Comparison of ENCODE assay signal across 8 cellular contexts in genomic region chr9:105053209-105053652, GRCh38.
DNase-seq lines count a peak whose midpoint lies in the region; ATAC-seq and TF ChIP-seq lines count a peak whose summit lies in the region.

No MANE protein-coding gene starts in this region.

- H3K27ac ChIP-seq in foreskin keratinocyte (peak overlapping the region; percentile 96), upper lobe of right lung (no peak overlapping the region), suprapubic skin (no peak overlapping the region)

- no peak for TF ChIP-seq POLR2A in suprapubic skin (IDR thresholded peaks at IDR 0.05)

- ATAC-seq in HG02588 (IDR thresholded peaks at IDR 0.05; ENCODE audit: unreplicated experiment) (peak; percentile 80), foreskin keratinocyte (peak; percentile 95), upper lobe of right lung (peak; percentile 76)

- no peaks in the 10 kb centered on the region for H3K36me3 ChIP-seq in upper lobe of right lung
- H3K36me3 ChIP-seq in suprapubic skin = no peaks in the 10 kb centered on the region

- 82% methylated on average over 4 of the region's 4 CpGs for WGBS in suprapubic skin

- DNase-seq in COLO829 (ENCODE audit: low spot score) (peak; percentile 26), foreskin keratinocyte (peak; percentile 79 to 91), upper lobe of right lung (no peak), HT-29 (ENCODE audit: low spot score) (no peak), DMS 273 treated with DMSO at 0.1 percent for 48 hours (lab: John Stamatoyannopoulos, UW) (no peak), suprapubic skin (ENCODE audit: low spot score in 2 of 2) (no peak)
- DNase-seq in activated CD4-positive, alpha-beta T cell treated with anti-CD3 and anti-CD28 coated beads for 24 hours (ENCODE audit: low read depth in 2 of 2) = peak; percentile 21 to 28

- TF ChIP-seq CTCF in foreskin keratinocyte (conservative IDR thresholded peaks at IDR 0.05) (no peak), upper lobe of right lung (IDR thresholded peaks at IDR 0.05) (no peak), suprapubic skin (IDR thresholded peaks at IDR 0.05) (no peak)

- H3K4me1 ChIP-seq in foreskin keratinocyte (peaks cover 12% of the 10 kb centered on the region), upper lobe of right lung (peaks cover 5% of the 10 kb centered on the region), suprapubic skin (no peaks in the 10 kb centered on the region)

- intact Hi-C loops in upper lobe of right lung (cut with DNase I) = no loop called here

- H3K27me3 ChIP-seq in foreskin keratinocyte (no peaks in the 10 kb centered on the region), upper lobe of right lung (no peaks in the 10 kb centered on the region), suprapubic skin (no peaks in the 10 kb centered on the region)

- no peaks in the 10 kb centered on the region for H3K9me3 ChIP-seq in upper lobe of right lung
- H3K9me3 ChIP-seq in suprapubic skin = no peaks in the 10 kb centered on the region

- TF ChIP-seq EP300 in suprapubic skin (IDR thresholded peaks at IDR 0.05) = no peak

- H3K4me3 ChIP-seq in upper lobe of right lung (no peak overlapping the region), suprapubic skin (no peak overlapping the region)

Comparison
In these comparisons a context has a peak if more than half of its experiments do, and no peak if none do; other contexts are left out.
1. DNase-seq: peak in COLO829 (single experiment), activated CD4-positive, alpha-beta T cell treated with anti-CD3 and anti-CD28 coated beads for 24 hours (2 of 2) and foreskin keratinocyte (2 of 2); none in upper lobe of right lung (single experiment), HT-29 (single experiment), DMS 273 treated with DMSO at 0.1 percent for 48 hours (single experiment) and suprapubic skin (0 of 2).
2. Peak in every context shown above with its lines, with median percentiles within 50 percentile points of each other: ATAC-seq.